Comparison of ENCODE assay signal across 12 cellular contexts in the genomic region with DNA sequence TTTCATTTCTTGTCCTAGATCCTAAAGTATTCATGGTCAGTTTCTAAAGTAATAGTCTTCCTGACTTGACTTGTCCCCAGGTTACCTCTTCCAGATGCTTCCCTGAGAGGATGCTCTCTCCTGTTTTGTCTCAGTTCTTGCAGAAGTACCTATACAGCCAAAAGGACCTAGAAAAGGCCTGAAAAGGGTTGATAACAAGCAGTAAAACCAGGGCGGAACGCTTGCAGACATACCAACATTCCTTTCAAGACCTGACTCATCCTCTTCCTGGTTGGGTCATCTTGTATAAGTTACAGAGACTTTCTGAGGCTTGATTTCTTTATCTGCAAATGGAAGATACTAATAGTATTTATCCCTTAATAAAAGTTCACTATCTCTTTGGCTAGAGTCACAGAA.
DNase-seq lines count a peak whose midpoint lies in the region; TF ChIP-seq lines count a peak whose summit lies in the region.
"Had no signal": no experiment of that assay in that cellular context is flagged by ENCODE, and none has a peak within 500 bp of the region (broad histone marks: within the 10 kb centered on the region; RNA-seq: fewer than 3 reads in every experiment).

No MANE protein-coding gene starts in this region.

- intact Hi-C loops in transverse colon (cut with DNase I; ENCODE audit: low total_unique reads), result loop anchor here (10.0 kb wide), 1 partner anchor 153 kb away; no protein-coding TSS in a partner anchor

- H3F3A ChIP-seq in SK-N-SH (replicated peaks; ENCODE audit: insufficient read depth), result peaks cover 33% of the 10 kb centered on the region

- in situ Hi-C loops in transverse colon (cut with MboI; ENCODE audit: low pct_ligation_motif_present in 1 of 4, low pct_unique_long_range_greater_than_20kb in 1 of 4, low sequenced_read_pairs in 3 of 4), result no loop called here

- WGBS in SK-N-SH (ENCODE audit: low lambda C conversion rate), result 12% methylated on average over 2 of the region's 2 CpGs
- 44 to 72% methylated on average over 2 of the region's 2 CpGs for WGBS in transverse colon (ENCODE audit: low coverage in 1 of 2), 2 donors

- no peaks in the 10 kb centered on the region for H3K79me2 ChIP-seq in SK-N-SH (ENCODE audit: insufficient read depth)

- H3K4me2 ChIP-seq in SK-N-SH, result peak overlapping the region; percentile 51

- no peaks in the 10 kb centered on the region for H3K9me2 ChIP-seq in SK-N-SH

- H3K27me3 ChIP-seq in SK-N-SH (ENCODE audit: insufficient read depth) (no peaks in the 10 kb centered on the region), transverse colon (no peaks in the 10 kb centered on the region)
- H3K27me3 ChIP-seq: dorsolateral prefrontal cortex had no signal

- CTCF ChIA-PET in SK-N-SH (lab: Yijun Ruan, JAX), result no interaction called here

- H3K36me3 ChIP-seq in SK-N-SH (replicated peaks in 1 of 2; ENCODE audit: control insufficient read depth in 1 of 2, insufficient read depth in 2 of 2, low read length in 1 of 2) (no peaks in the 10 kb centered on the region), transverse colon (no peaks in the 10 kb centered on the region)

- TF ChIP-seq EP300 in SK-N-SH (IDR thresholded peaks at IDR 0.05; ENCODE audit: borderline replicate concordance in 1 of 2, low read depth in 1 of 2, low read length in 1 of 2) (peak in 1 of 2 experiments; percentile 52; a peak in 1 of 4 replicates), transverse colon (IDR thresholded peaks at IDR 0.05; ENCODE audit: low read depth) (no peak)

- peak overlapping the region; percentile 16; the same call in 1 of the 2 replicates for H3K9ac ChIP-seq in SK-N-SH

- H3K4me1 ChIP-seq in SK-N-SH (ENCODE audit: control insufficient read depth in 1 of 2, insufficient read depth in 2 of 2, low read depth in 1 of 2, low read length in 1 of 2), result peaks cover 0 to 8% of the 10 kb centered on the region in 2 experiments; a peak in 2 of 4 replicates
- peaks cover 0 to 7% (median 0%) of the 10 kb centered on the region in 4 donors for H3K4me1 ChIP-seq in transverse colon

- H3K9me3 ChIP-seq in SK-N-SH (no peaks in the 10 kb centered on the region), transverse colon (no peaks in the 10 kb centered on the region)

- peak overlapping the region; percentile 77 to 85; a peak in 3 of 4 replicates for H3K27ac ChIP-seq in SK-N-SH (ENCODE audit: low read depth in 2 of 2, low read length in 1 of 2)
- H3K27ac ChIP-seq in skin epidermis, result peak overlapping the region in 16 of 21 experiments; percentile 1 to 82 (median 63)
- H3K27ac ChIP-seq in transverse colon, result no peak overlapping the region
- H3K27ac ChIP-seq: 22Rv1 had no signal

- DNase-seq in DMS53 (lab: John Stamatoyannopoulos, UW) (peak; percentile 1), DMS53 treated with DMSO at 0.1 percent for 48 hours (lab: John Stamatoyannopoulos, UW; ENCODE audit: unreplicated experiment) (no peak), SK-N-SH (no peak), fibroblast of mammary gland (ENCODE audit: low read depth) (peak; percentile 77), Kasumi-1 (lab: John Stamatoyannopoulos, UW) (no peak), transverse colon (no peak)
- no peak for DNase-seq in activated CD4-positive, alpha-beta T cell treated with anti-CD3 and anti-CD28 coated beads for 1 hour
- DNase-seq: dorsolateral prefrontal cortex, MM.1S, RPMI8226 had no signal

- H3K4me3 ChIP-seq in SK-N-SH (ENCODE audit: low read depth in 2 of 2, low read length in 1 of 2), result no peak overlapping the region
- H3K4me3 ChIP-seq in fibroblast of mammary gland (ENCODE audit: control insufficient read depth, low read depth, low read length), result no peak overlapping the region
- no peak overlapping the region for H3K4me3 ChIP-seq in skin epidermis
- no peak overlapping the region for H3K4me3 ChIP-seq in transverse colon
- H3K4me3 ChIP-seq: dorsolateral prefrontal cortex had no signal

- TF ChIP-seq POLR2A in transverse colon (IDR thresholded peaks at IDR 0.05), result no peak

- peak overlapping the region; percentile 65 for H2AFZ ChIP-seq in SK-N-SH (ENCODE audit: low read depth)

- POLR2A ChIA-PET in SK-N-SH (lab: Yijun Ruan, JAX), result no interaction called here

- TF ChIP-seq CTCF in SK-N-SH (IDR thresholded peaks at IDR 0.05), result no peak
- TF ChIP-seq CTCF in fibroblast of mammary gland (conservative IDR thresholded peaks at IDR 0.05; ENCODE audit: control insufficient read depth, insufficient read depth, low read depth, low read length), result no peak
- no peak for TF ChIP-seq CTCF in transverse colon (IDR thresholded peaks at IDR 0.05)

- no peaks in the 10 kb centered on the region for H4K20me1 ChIP-seq in SK-N-SH (ENCODE audit: insufficient read depth)

- no peak for TF ChIP-seq RAD21 in SK-N-SH (IDR thresholded peaks at IDR 0.05; ENCODE audit: low read length)

TF ChIP-seq in SK-N-SH, 30 proteins besides CTCF, POLR2A, EP300 and RAD21:
- TF ChIP-seq TCF12 (IDR thresholded peaks at IDR 0.05), result peak; percentile 71
- TF ChIP-seq GATA2 (CRISPR knock-in tag; IDR thresholded peaks at IDR 0.05), result no peak
- TF ChIP-seq ELF1 (IDR thresholded peaks at IDR 0.05), result peak; percentile 57; the same call in 1 of the 2 replicates
- TF ChIP-seq JUND (IDR thresholded peaks at IDR 0.05), result peak; percentile 67
- TF ChIP-seq, protein P1, sequence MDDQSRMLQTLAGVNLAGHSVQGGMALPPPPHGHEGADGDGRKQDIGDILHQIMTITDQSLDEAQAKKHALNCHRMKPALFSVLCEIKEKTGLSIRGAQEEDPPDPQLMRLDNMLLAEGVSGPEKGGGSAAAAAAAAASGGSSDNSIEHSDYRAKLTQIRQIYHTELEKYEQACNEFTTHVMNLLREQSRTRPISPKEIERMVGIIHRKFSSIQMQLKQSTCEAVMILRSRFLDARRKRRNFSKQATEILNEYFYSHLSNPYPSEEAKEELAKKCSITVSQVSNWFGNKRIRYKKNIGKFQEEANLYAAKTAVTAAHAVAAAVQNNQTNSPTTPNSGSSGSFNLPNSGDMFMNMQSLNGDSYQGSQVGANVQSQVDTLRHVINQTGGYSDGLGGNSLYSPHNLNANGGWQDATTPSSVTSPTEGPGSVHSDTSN (IDR thresholded peaks at IDR 0.05), result no peak
- TF ChIP-seq, protein P2, sequence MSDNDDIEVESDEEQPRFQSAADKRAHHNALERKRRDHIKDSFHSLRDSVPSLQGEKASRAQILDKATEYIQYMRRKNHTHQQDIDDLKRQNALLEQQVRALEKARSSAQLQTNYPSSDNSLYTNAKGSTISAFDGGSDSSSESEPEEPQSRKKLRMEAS (IDR thresholded peaks at IDR 0.05; ENCODE audit: low read depth), result 0 out of 2 replicates have a peak, but pooled peaks have one; percentile 29
- TF ChIP-seq NFIC (IDR thresholded peaks at IDR 0.05; ENCODE audit: borderline replicate concordance), result no peak
- TF ChIP-seq SIN3A (IDR thresholded peaks at IDR 0.05; ENCODE audit: borderline replicate concordance, low read depth, low read length), result no peak
- peak; percentile 86 for TF ChIP-seq FOSL2 (IDR thresholded peaks at IDR 0.05; ENCODE audit: borderline replicate concordance, low read depth)
- TF ChIP-seq YY1 (IDR thresholded peaks at IDR 0.05; ENCODE audit: low read depth), result peak; percentile 38; the same call in 1 of the 2 replicates
- 0 out of 2 replicates have a peak, but pooled peaks have one; percentile 32 for TF ChIP-seq TEAD4 (IDR thresholded peaks at IDR 0.05; ENCODE audit: borderline replicate concordance, insufficient read depth)
- no peak for TF ChIP-seq CHD2 (IDR thresholded peaks at IDR 0.05; ENCODE audit: low read length, partially characterized antibody)

Comparison
In these comparisons a context has a peak if more than half of its experiments do, and no peak if none do; other contexts are left out.
1. DNase-seq: peak in DMS53 (single experiment) and fibroblast of mammary gland (single experiment); none in DMS53 treated with DMSO at 0.1 percent for 48 hours (single experiment), SK-N-SH (single experiment), Kasumi-1 (0 of 2), transverse colon (single experiment) and activated CD4-positive, alpha-beta T cell treated with anti-CD3 and anti-CD28 coated beads for 1 hour (single experiment).
2. H3K27ac ChIP-seq: peak in SK-N-SH (2 of 2) and skin epidermis (16 of 21); none in transverse colon (0 of 4).